9 cellular contexts compared by ENCODE assay signal in the genomic region with DNA sequence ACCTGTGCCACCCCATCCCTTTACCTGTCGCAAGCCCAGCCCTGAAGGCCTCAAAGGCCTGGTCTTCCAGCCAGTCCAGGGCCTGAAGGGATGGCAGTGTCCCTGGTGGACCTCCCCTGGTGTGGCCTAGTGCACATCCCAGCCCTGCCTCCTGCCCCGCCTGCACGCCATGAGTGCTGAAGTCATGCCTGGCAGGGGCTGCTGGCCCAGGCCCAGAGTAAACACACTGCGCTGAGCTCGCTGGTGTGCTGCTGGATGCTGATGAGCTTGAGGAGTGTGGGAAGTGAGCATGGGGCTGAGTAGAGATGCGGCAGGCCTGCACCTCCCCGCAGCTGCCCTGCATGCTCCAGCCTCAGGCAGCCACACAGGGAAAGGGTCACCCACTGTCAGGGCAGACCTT. TPM values are rescaled to one million over a fixed set of nuclear protein-coding genes. Genes with fewer than 3 reads are reported as not detected.
DNase-seq lines count a peak whose midpoint lies in the region; ATAC-seq and TF ChIP-seq lines count a peak whose summit lies in the region.
"Had no signal": no experiment of that assay in that cellular context is flagged by ENCODE, and none has a peak within 500 bp of the region (broad histone marks: within the 10 kb centered on the region; RNA-seq: fewer than 3 reads in every experiment).

No MANE protein-coding gene starts in this region.

- no peak for ATAC-seq in HG02840 (IDR thresholded peaks at IDR 0.05; ENCODE audit: low FRiP score, unreplicated experiment)
- ATAC-seq: K562 had no signal

- no peak overlapping the region for H3K4me3 ChIP-seq in WERI-Rb-1 (ENCODE audit: low read depth, low read length)
- H3K4me3 ChIP-seq: K562 had no signal

- TF ChIP-seq CTCF in WERI-Rb-1 (IDR thresholded peaks at IDR 0.05; ENCODE audit: low read depth, low read length) = no peak

- no peaks in the 10 kb centered on the region for H3K9me3 ChIP-seq in WERI-Rb-1 (ENCODE audit: severe bottlenecking)

- no peaks in the 10 kb centered on the region for H3K27me3 ChIP-seq in WERI-Rb-1 (ENCODE audit: insufficient read depth, low read depth, severe bottlenecking)

- DNase-seq in HuH-7.5 (ENCODE audit: low spot score) = peak; percentile 34
- DNase-seq in inferior parietal cortex (ENCODE audit: extremely low spot score) = peak; percentile 84
- DNase-seq in WERI-Rb-1 = no peak
- no peak for DNase-seq in SKM-1 (lab: John Stamatoyannopoulos, UW; ENCODE audit: unreplicated experiment)
- DNase-seq in HUDEP-2 (lab: John Stamatoyannopoulos, UW; ENCODE audit: unreplicated experiment in 76 of 76) = no peak

- H3K27ac ChIP-seq in angular gyrus (ENCODE audit: low read depth, low read length) (peak overlapping the region; percentile 88), temporal lobe (ENCODE audit: low read depth, low read length) (peak overlapping the region; percentile 90), WERI-Rb-1 (no peak overlapping the region)

- no peaks in the 10 kb centered on the region for H3K36me3 ChIP-seq in WERI-Rb-1

RNA-seq across cellular contexts. Expression of gene HTRA1, which starts 43.2 kb away (rescaled TPM):
- total RNA-seq in temporal lobe = 46.7 TPM

RNA-seq across cellular contexts. Expression of gene ARMS2, which starts 50.1 kb away (rescaled TPM):
- total RNA-seq in temporal lobe = not detected
- total RNA-seq: K562 had no signal

RNA-seq across cellular contexts. Expression of gene DMBT1, which starts 56.0 kb away (rescaled TPM):
- total RNA-seq in temporal lobe = under 0.01 TPM

Comparison
In these comparisons a context has a peak if more than half of its experiments do, and no peak if none do; other contexts are left out.
1. DNase-seq: peak in HuH-7.5 (single experiment) and inferior parietal cortex (single experiment); none in WERI-Rb-1 (single experiment), SKM-1 (single experiment) and HUDEP-2 (0 of 76).